Comparison of ENCODE assay signal across 8 cellular contexts in genomic region chr4:83252782-83253405, GRCh38. TPM values are rescaled to one million over a fixed set of nuclear protein-coding genes. Genes with fewer than 3 reads are reported as not detected.
DNase-seq lines count a peak whose midpoint lies in the region; ATAC-seq and TF ChIP-seq lines count a peak whose summit lies in the region.

No MANE protein-coding gene starts in this region.

- H3K27ac ChIP-seq in coronary artery: no peak overlapping the region

- POLR2A ChIA-PET in T-cell (lab: Charles Lee): interaction anchor here (0.6 to 0.7 kb wide), 3 partner anchors 12 to 161 kb away, joined by 3 to 7 read pairs (median 4); no protein-coding TSS in a partner anchor

- peaks cover 4% of the 10 kb centered on the region for H3K36me3 Mint-ChIP-seq in T-cell
- H3K36me3 Mint-ChIP-seq in activated naive CD8-positive, alpha-beta T cell treated with anti-CD3 and anti-CD28 coated beads, Interleukin-2, amount 50 U/mL, for 24 hours (ENCODE audit: low read depth): peaks cover 6% of the 10 kb centered on the region

- peak overlapping the region in 1 of 3 donors; percentile 8 for H3K4me3 Mint-ChIP-seq in T-cell
- H3K4me3 Mint-ChIP-seq in activated naive CD8-positive, alpha-beta T cell treated with anti-CD3 and anti-CD28 coated beads, Interleukin-2, amount 50 U/mL, for 24 hours: no peak overlapping the region

- H3K4me3 ChIP-seq in coronary artery: no peak overlapping the region

- peak overlapping the region; percentile 65 to 71 for H3K27ac Mint-ChIP-seq in T-cell
- no peak overlapping the region for H3K27ac Mint-ChIP-seq in activated naive CD8-positive, alpha-beta T cell treated with anti-CD3 and anti-CD28 coated beads, Interleukin-2, amount 50 U/mL, for 24 hours

- TF ChIP-seq CTCF in coronary artery (IDR thresholded peaks at IDR 0.05): no peak

- no peaks in the 10 kb centered on the region for H3K9me3 Mint-ChIP-seq in T-cell
- no peaks in the 10 kb centered on the region for H3K9me3 Mint-ChIP-seq in activated naive CD8-positive, alpha-beta T cell treated with anti-CD3 and anti-CD28 coated beads, Interleukin-2, amount 50 U/mL, for 24 hours

- peak; percentile 75 to 94 (median 88) for ATAC-seq in T-cell (replicated peaks in 1 of 4)
- ATAC-seq in activated naive CD8-positive, alpha-beta T cell treated with anti-CD3 and anti-CD28 coated beads, Interleukin-2, amount 50 U/mL, for 24 hours: peak; percentile 76

- H3K4me1 Mint-ChIP-seq in T-cell: peaks cover 22 to 30% (median 29%) of the 10 kb centered on the region in 3 donors
- peaks cover 21% of the 10 kb centered on the region for H3K4me1 Mint-ChIP-seq in activated naive CD8-positive, alpha-beta T cell treated with anti-CD3 and anti-CD28 coated beads, Interleukin-2, amount 50 U/mL, for 24 hours

- no peaks in the 10 kb centered on the region for H3K27me3 Mint-ChIP-seq in T-cell
- H3K27me3 Mint-ChIP-seq in activated naive CD8-positive, alpha-beta T cell treated with anti-CD3 and anti-CD28 coated beads, Interleukin-2, amount 50 U/mL, for 24 hours: no peaks in the 10 kb centered on the region

- CTCF ChIA-PET in T-cell (lab: Charles Lee): interaction anchor here (0.5 to 4.1 kb wide), 21 partner anchors 28 to 194 kb away, joined by 3 to 54 read pairs (median 5); partner anchors contain the start of genes COQ2 (in 1 of the 2) and PLAC8 (in 1 of the 2)

- peak; percentile 67 for DNase-seq in DMS 273 treated with DMSO at 0.1 percent for 48 hours (lab: John Stamatoyannopoulos, UW)
- peak; percentile 71 for DNase-seq in H4 (ENCODE audit: low spot score)
- peak; percentile 40 for DNase-seq in NCI-H146 (lab: John Stamatoyannopoulos, UW)
- peak; percentile 38 to 81 (median 72) for DNase-seq in T-cell
- DNase-seq in activated naive CD8-positive, alpha-beta T cell treated with anti-CD3 and anti-CD28 coated beads, Interleukin-2, amount 50 U/mL, for 24 hours: peak; percentile 72
- peak; percentile 85 for DNase-seq in iPS-NIHi7 (ENCODE audit: extremely low spot score)
- peak; percentile 72 for DNase-seq in stimulated activated CD4-positive, alpha-beta T cell treated with anti-CD3 and anti-CD28 coated beads, Interleukin-4, amount 100 ng/mL, for 24 hours
- no peak for DNase-seq in coronary artery (ENCODE audit: low spot score)

RNA-seq across cellular contexts. Expression of gene COQ2, which starts 31.7 kb away (rescaled TPM):
- total RNA-seq in H4 (2014; rRNA removed; shearing (Covaris generic)): 23.9 and 39.4 TPM in 2 replicates
- total RNA-seq in T-cell: 1 to 10 TPM; 4.7 to 9.7 (median 6.2) TPM
